In the genomic region with DNA sequence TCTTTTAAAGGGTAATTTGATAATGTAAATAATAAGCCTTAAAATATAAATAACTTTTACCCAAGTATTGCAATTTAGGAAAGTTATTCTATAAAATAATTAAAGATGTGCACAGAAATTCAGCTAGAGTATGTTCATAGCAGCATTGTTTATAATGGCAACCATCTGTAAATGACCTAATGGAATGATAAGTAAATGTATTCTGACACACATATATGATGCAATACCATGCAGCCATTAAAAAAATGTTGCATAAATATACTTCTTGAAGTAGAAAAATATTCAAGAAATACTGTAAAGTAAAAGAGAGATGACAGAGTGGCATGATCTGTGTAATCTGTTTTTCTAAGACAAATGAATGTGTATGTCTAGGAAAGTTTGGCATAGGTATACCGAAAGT, we compare ENCODE assay signal across 15 cellular contexts.
A peak's percentile ranks its signal among the peaks of the same experiment; 100 is the strongest.
DNase-seq lines count a peak whose midpoint lies in the region; TF ChIP-seq lines count a peak whose summit lies in the region.
"Had no signal": no experiment of that assay in that cellular context is flagged by ENCODE, and none has a peak within 500 bp of the region (broad histone marks: within the 10 kb centered on the region; RNA-seq: fewer than 3 reads in every experiment).

No MANE protein-coding gene starts in this region.

- TF ChIP-seq CTCF in epithelial cell of esophagus (IDR thresholded peaks at IDR 0.05; ENCODE audit: insufficient read depth, low read depth, low read length, missing control alignments) (no peak), foreskin fibroblast (IDR thresholded peaks at IDR 0.05; ENCODE audit: low read depth, low read length) (no peak)

- no peak overlapping the region for H3K4me3 ChIP-seq in epithelial cell of esophagus (ENCODE audit: low read length)
- H3K4me3 ChIP-seq in foreskin fibroblast (ENCODE audit: low read depth in 1 of 2, low read length in 2 of 2) = no peak overlapping the region
- H3K4me3 ChIP-seq: BLaER1 treated with 17β-estradiol and CSF1 and Interleukin-3, amounts not matched to agents 10 nM and 100 nM had no signal

- peak; percentile 13 for DNase-seq in ELR (ENCODE audit: low read depth)
- DNase-seq in OCI-M1 (lab: John Stamatoyannopoulos, UW) = peak; percentile 13
- DNase-seq in epithelial cell of esophagus (ENCODE audit: low read depth) = peak; percentile 13
- DNase-seq in foreskin fibroblast = peak; percentile 36 to 75
- no peak for DNase-seq in midbrain (lab: John Stamatoyannopoulos, UW)
- DNase-seq in NCI-H526 (lab: John Stamatoyannopoulos, UW) = no peak
- no peak for DNase-seq in NCI-H2029 (lab: John Stamatoyannopoulos, UW)
- DNase-seq in GM19238 (ENCODE audit: insufficient read length, low spot score) = no peak
- DNase-seq: DMS 273 treated with DMSO at 0.1 percent for 48 hours, Karpas-422, NCI-H187 treated with DMSO at 0.1 percent for 48 hours, NCI-H2171 treated with DMSO at 0.1 percent for 48 hours, NCI-H510A, SIG-M5 had no signal

Comparison
In these comparisons a context has a peak if more than half of its experiments do, and no peak if none do; other contexts are left out.
1. DNase-seq: peak in ELR (single experiment), OCI-M1 (single experiment), epithelial cell of esophagus (single experiment) and foreskin fibroblast (2 of 2); none in midbrain (single experiment), NCI-H526 (0 of 2), NCI-H2029 (single experiment) and GM19238 (single experiment).